In genomic region chr6:111427341-111428116, GRCh38 we compare ENCODE assay signal across 10 cellular contexts. TPM values are rescaled to one million over a fixed set of nuclear protein-coding genes. Genes with fewer than 3 reads are reported as not detected.
DNase-seq lines count a peak whose midpoint lies in the region; ATAC-seq and TF ChIP-seq lines count a peak whose summit lies in the region.
"Had no signal": no experiment of that assay in that cellular context is flagged by ENCODE, and none has a peak within 500 bp of the region (broad histone marks: within the 10 kb centered on the region; RNA-seq: fewer than 3 reads in every experiment).

No MANE protein-coding gene starts in this region.

- peaks cover 15% of the 10 kb centered on the region for H3K9me3 Mint-ChIP-seq in activated B cell treated with CpG ODN at 0.5 μM for 24 hours

- peaks cover 16 to 49% (median 33%) of the 10 kb centered on the region in 11 experiments for H3K9me3 ChIP-seq in BLaER1 treated with 17β-estradiol and CSF1 and Interleukin-3, amounts not matched to agents 10 nM and 100 nM (replicated peaks in 1 of 11)
- H3K9me3 ChIP-seq in left lung: peaks cover 0 to 6% of the 10 kb centered on the region in 2 donors

- H3K4me1 Mint-ChIP-seq in activated B cell treated with CpG ODN at 0.5 μM for 24 hours: peaks cover 35% of the 10 kb centered on the region

- H3K36me3 Mint-ChIP-seq in activated B cell treated with CpG ODN at 0.5 μM for 24 hours (ENCODE audit: low read depth): peaks cover 35% of the 10 kb centered on the region

- H3K27ac Mint-ChIP-seq in activated B cell treated with CpG ODN at 0.5 μM for 24 hours: peak overlapping the region; percentile 41
- H3K27ac Mint-ChIP-seq: nephron had no signal

- H3K36me3 ChIP-seq in BLaER1 treated with 17β-estradiol and CSF1 and Interleukin-3, amounts not matched to agents 10 nM and 100 nM: peaks cover 12 to 44% (median 27%) of the 10 kb centered on the region in 11 experiments; a peak in 21 of 22 replicates
- H3K36me3 ChIP-seq in left lung: peaks cover 0 to 5% of the 10 kb centered on the region in 2 donors

- no peaks in the 10 kb centered on the region for H3K27me3 ChIP-seq in BLaER1 treated with 17β-estradiol and CSF1 and Interleukin-3, amounts not matched to agents 10 nM and 100 nM
- no peaks in the 10 kb centered on the region for H3K27me3 ChIP-seq in left lung

- CTCF ChIA-PET in activated B cell treated with CpG ODN at 0.5 μM for 24 hours (lab: Charles Lee): no interaction called here

- TF ChIP-seq POLR2A in erythroblast (IDR thresholded peaks at IDR 0.05; ENCODE audit: low read length): no peak

- peak overlapping the region; percentile 3 for H3K4me3 Mint-ChIP-seq in activated B cell treated with CpG ODN at 0.5 μM for 24 hours
- H3K4me3 Mint-ChIP-seq: nephron had no signal

- ATAC-seq in GM19351 (IDR thresholded peaks at IDR 0.05; ENCODE audit: unreplicated experiment) (peak; percentile 64), activated B cell treated with CpG ODN at 0.5 μM for 24 hours (ENCODE audit: low read depth) (peak; percentile 45), left lung (peak; percentile 38)
- ATAC-seq: K562 had no signal

- no peak for TF ChIP-seq CTCF in activated B cell treated with CpG ODN at 0.5 μM for 24 hours (IDR thresholded peaks at IDR 0.05)
- no peak for TF ChIP-seq CTCF in left lung (IDR thresholded peaks at IDR 0.05)

- peak overlapping the region in 4 of 10 experiments; percentile 1 to 25 (median 14); a peak in 6 of 20 replicates for H3K4me3 ChIP-seq in BLaER1 treated with 17β-estradiol and CSF1 and Interleukin-3, amounts not matched to agents 10 nM and 100 nM
- H3K4me3 ChIP-seq in left lung: no peak overlapping the region
- H3K4me3 ChIP-seq: K562 had no signal

- H3K4me1 ChIP-seq in BLaER1 treated with 17β-estradiol and CSF1 and Interleukin-3, amounts not matched to agents 10 nM and 100 nM: peaks cover 10 to 55% (median 26%) of the 10 kb centered on the region in 10 experiments
- peaks cover 23 to 54% of the 10 kb centered on the region in 2 donors for H3K4me1 ChIP-seq in left lung

- H3K27ac ChIP-seq in BLaER1 treated with 17β-estradiol and CSF1 and Interleukin-3, amounts not matched to agents 10 nM and 100 nM: peak overlapping the region in 9 of 11 experiments; percentile 1 to 52 (median 16); a peak in 11 of 22 replicates
- peak overlapping the region in 1 of 2 donors; percentile 59 for H3K27ac ChIP-seq in left lung

- peak; percentile 83 for DNase-seq in HS-5 (ENCODE audit: low read depth)
- no peak for DNase-seq in activated B cell treated with CpG ODN at 0.5 μM for 24 hours
- no peak for DNase-seq in left lung
- DNase-seq in erythroblast (lab: John Stamatoyannopoulos, UW): no peak
- no peak for DNase-seq in NCI-H2081 (lab: John Stamatoyannopoulos, UW)
- no peak for DNase-seq in NCI-H1694 (lab: John Stamatoyannopoulos, UW)

- POLR2A ChIA-PET in activated B cell treated with CpG ODN at 0.5 μM for 24 hours (lab: Charles Lee): interaction anchor here (1.0 kb wide), 1 partner anchor 21 kb away, joined by 3 read pairs; no protein-coding TSS in a partner anchor

- H4K20me1 ChIP-seq in BLaER1 treated with 17β-estradiol and CSF1 and Interleukin-3, amounts not matched to agents 10 nM and 100 nM: peaks cover 0 to 58% (median 14%) of the 10 kb centered on the region in 11 experiments; a peak in 12 of 22 replicates

- H3K9ac ChIP-seq in BLaER1 treated with 17β-estradiol and CSF1 and Interleukin-3, amounts not matched to agents 10 nM and 100 nM: peak overlapping the region in 1 of 11 experiments; percentile 1; a peak in 2 of 22 replicates

- peak overlapping the region; percentile 60 to 93 (median 76) for H3K4me2 ChIP-seq in BLaER1 treated with 17β-estradiol and CSF1 and Interleukin-3, amounts not matched to agents 10 nM and 100 nM

- intact Hi-C loops in activated B cell treated with CpG ODN at 0.5 μM for 24 hours (cut with micrococcal nuclease): loop anchor here (2.0 kb wide), 1 partner anchor 15 kb away; no protein-coding TSS in a partner anchor
- intact Hi-C loops in left lung (cut with DNase I): no loop called here

- H3K27me3 Mint-ChIP-seq in activated B cell treated with CpG ODN at 0.5 μM for 24 hours: no peaks in the 10 kb centered on the region

RNA-seq across cellular contexts. Expression of gene REV3L, which starts 55.5 kb away (rescaled TPM):
- 20.0 and 25.3 TPM in 2 replicates for total RNA-seq in activated B cell treated with CpG ODN at 0.5 μM for 24 hours
- total RNA-seq in left lung: 10 to 100 TPM; 29.3 to 35.4 TPM
